ENCODE assay signal across 13 cellular contexts in genomic region chr3:11159421-11159904, GRCh38. TPM values are rescaled to one million over a fixed set of nuclear protein-coding genes. Genes with fewer than 3 reads are reported as not detected.
DNase-seq lines count a peak whose midpoint lies in the region; ATAC-seq, FAIRE-seq and TF ChIP-seq lines count a peak whose summit lies in the region.
"Had no signal": no experiment of that assay in that cellular context is flagged by ENCODE, and none has a peak within 500 bp of the region (broad histone marks: within the 10 kb centered on the region; RNA-seq: fewer than 3 reads in every experiment).

No MANE protein-coding gene starts in this region.

- H3K27ac ChIP-seq in SK-N-SH (ENCODE audit: low read depth in 2 of 2, low read length in 1 of 2) (peak overlapping the region; percentile 11 to 68; a peak in 2 of 4 replicates), left lung (peak overlapping the region in 1 of 2 donors; percentile 34), uterus (peak overlapping the region; percentile 58 to 60)
- H3K27ac ChIP-seq: body of pancreas had no signal

- peaks cover 100% of the 10 kb centered on the region for H3K79me2 ChIP-seq in SK-N-SH (ENCODE audit: insufficient read depth)

- ATAC-seq in SK-N-SH treated with all-trans-retinoic acid at 6 μM for 48 hours (no peak), left lung (peak; percentile 61), GM21515 (IDR thresholded peaks at IDR 0.05; ENCODE audit: unreplicated experiment) (no peak), HG03159 (IDR thresholded peaks at IDR 0.05; ENCODE audit: unreplicated experiment) (no peak)
- ATAC-seq: body of pancreas had no signal

- no peak for DNase-seq in SK-N-SH
- peak; percentile 62 for DNase-seq in bronchial epithelial cell (ENCODE audit: low read depth)
- no peak for DNase-seq in left lung
- DNase-seq in uterus, result peak; percentile 61 to 69
- no peak for DNase-seq in DMS79 (lab: John Stamatoyannopoulos, UW)
- DNase-seq: 8988T; activated CD4-positive, alpha-beta memory T cell treated with anti-CD3 and anti-CD28 coated beads for 36 hours; NCI-H187; RPMI8226 had no signal

- TF ChIP-seq CTCF in SK-N-SH (IDR thresholded peaks at IDR 0.05), result no peak
- TF ChIP-seq CTCF in bronchial epithelial cell (IDR thresholded peaks at IDR 0.05; ENCODE audit: insufficient read depth, low read length, severe bottlenecking), result no peak
- TF ChIP-seq CTCF in left lung (IDR thresholded peaks at IDR 0.05), result no peak
- TF ChIP-seq CTCF in uterus (IDR thresholded peaks at IDR 0.05), result no peak

- H3K36me3 ChIP-seq in SK-N-SH (replicated peaks in 1 of 2; ENCODE audit: control insufficient read depth in 1 of 2, insufficient read depth in 2 of 2, low read length in 1 of 2) (peaks cover 9 to 15% of the 10 kb centered on the region in 2 experiments), bronchial epithelial cell (ENCODE audit: control insufficient read depth, insufficient read depth, low read length) (no peaks in the 10 kb centered on the region), left lung (no peaks in the 10 kb centered on the region), uterus (no peaks in the 10 kb centered on the region)

- intact Hi-C loops in left lung (cut with DNase I) (no loop called here), uterus (cut with DNase I; ENCODE audit: low total_unique reads) (no loop called here)

- WGBS in SK-N-SH (ENCODE audit: low lambda C conversion rate), result 38% methylated on average over 5 of the region's 5 CpGs

- peaks cover 20% of the 10 kb centered on the region for H3F3A ChIP-seq in SK-N-SH (replicated peaks; ENCODE audit: insufficient read depth)

- H3K4me2 ChIP-seq in SK-N-SH, result peak overlapping the region; percentile 62

- H3K9me3 ChIP-seq in SK-N-SH, result no peaks in the 10 kb centered on the region
- H3K9me3 ChIP-seq in left lung, result no peaks in the 10 kb centered on the region
- H3K9me3 ChIP-seq in uterus, result no peaks in the 10 kb centered on the region
- H3K9me3 ChIP-seq: body of pancreas had no signal

- CTCF ChIA-PET in SK-N-SH (lab: Yijun Ruan, JAX), result no interaction called here

- H3K9me2 ChIP-seq in SK-N-SH, result no peaks in the 10 kb centered on the region

- no peak overlapping the region for H3K4me3 ChIP-seq in SK-N-SH (ENCODE audit: low read depth in 2 of 2, low read length in 1 of 2)
- H3K4me3 ChIP-seq in bronchial epithelial cell (ENCODE audit: low read depth, low read length), result no peak overlapping the region
- no peak overlapping the region for H3K4me3 ChIP-seq in left lung
- no peak overlapping the region for H3K4me3 ChIP-seq in uterus
- H3K4me3 ChIP-seq: body of pancreas had no signal

- H3K27me3 ChIP-seq in SK-N-SH (ENCODE audit: insufficient read depth) (no peaks in the 10 kb centered on the region), bronchial epithelial cell (ENCODE audit: control insufficient read depth, insufficient read depth, low read length) (no peaks in the 10 kb centered on the region), left lung (peaks cover 7 to 30% of the 10 kb centered on the region in 2 donors), uterus (no peaks in the 10 kb centered on the region)
- H3K27me3 ChIP-seq: body of pancreas had no signal

- peaks cover 49% of the 10 kb centered on the region for H4K20me1 ChIP-seq in SK-N-SH (ENCODE audit: insufficient read depth)

- POLR2A ChIA-PET in SK-N-SH (lab: Yijun Ruan, JAX), result no interaction called here

- H3K9ac ChIP-seq in SK-N-SH, result no peak overlapping the region; the same call in 1 of the 2 replicates

- no peak overlapping the region for H2AFZ ChIP-seq in SK-N-SH (ENCODE audit: low read depth)

- no peak for TF ChIP-seq RAD21 in SK-N-SH (IDR thresholded peaks at IDR 0.05; ENCODE audit: low read length)

- H3K4me1 ChIP-seq in SK-N-SH (ENCODE audit: control insufficient read depth in 1 of 2, insufficient read depth in 2 of 2, low read depth in 1 of 2, low read length in 1 of 2) (peaks cover 7 to 15% of the 10 kb centered on the region in 2 experiments; a peak in 3 of 4 replicates), left lung (peaks cover 12 to 36% of the 10 kb centered on the region in 2 donors), uterus (no peaks in the 10 kb centered on the region)
- H3K4me1 ChIP-seq: body of pancreas had no signal

- no peak for TF ChIP-seq POLR2A in uterus (IDR thresholded peaks at IDR 0.05)

- FAIRE-seq in bronchial epithelial cell (lab: Jason Lieb, UNC), result no peak

- no peak for TF ChIP-seq EP300 in SK-N-SH (IDR thresholded peaks at IDR 0.05; ENCODE audit: borderline replicate concordance in 1 of 2, low read depth in 1 of 2, low read length in 1 of 2)

TF ChIP-seq in SK-N-SH, 30 proteins besides CTCF, POLR2A, EP300 and RAD21 (continues in another document):
- TF ChIP-seq MXI1 (IDR thresholded peaks at IDR 0.05; ENCODE audit: low read depth, low read length) (no peak), SMC3 (IDR thresholded peaks at IDR 0.05; ENCODE audit: low read depth, low read length) (no peak), GABPA (IDR thresholded peaks at IDR 0.05; ENCODE audit: low read depth) (no peak), TCF12 (IDR thresholded peaks at IDR 0.05) (peak; percentile 66), FOXJ3 (CRISPR knock-in tag; IDR thresholded peaks at IDR 0.05) (no peak), RXRA (IDR thresholded peaks at IDR 0.05; ENCODE audit: borderline replicate concordance, low read depth) (no peak), CHD2 (IDR thresholded peaks at IDR 0.05; ENCODE audit: low read length, partially characterized antibody) (no peak), FOXM1 (IDR thresholded peaks at IDR 0.05; ENCODE audit: low read depth) (no peak), ZBTB33 (IDR thresholded peaks at IDR 0.05; ENCODE audit: borderline replicate concordance, low read depth) (no peak), MEF2A (IDR thresholded peaks at IDR 0.05; ENCODE audit: borderline replicate concordance, low read depth) (no peak)

TF ChIP-seq in SK-N-SH treated with all-trans-retinoic acid at 6 μM for 48 hours, 23 proteins besides CTCF, POLR2A, EP300 and RAD21:
- TF ChIP-seq ZNF8 (CRISPR knock-in tag; IDR thresholded peaks at IDR 0.05) (no peak), ZFP3 (CRISPR knock-in tag; IDR thresholded peaks at IDR 0.05) (no peak), PATZ1 (CRISPR knock-in tag; IDR thresholded peaks at IDR 0.05; ENCODE audit: borderline replicate concordance) (no peak)
TF ChIP-seq in SK-N-SH treated with all-trans-retinoic acid at 6 μM for 48 hours: peak in this region for 0.

RNA-seq across cellular contexts. Expression of gene HRH1, which starts 5.2 kb away (rescaled TPM):
- 6.2 and 7.7 TPM in 2 replicates for polyA plus RNA-seq in SK-N-SH (2012; rRNA removed)
- polyA plus RNA-seq in SK-N-SH (2012; cell fraction: cytosol; rRNA removed), result 6.9 and 7.3 TPM in 2 replicates
- polyA plus RNA-seq in SK-N-SH (2012; cell fraction: nucleus; rRNA removed), result 3.6 and 7.6 TPM in 2 replicates
- total RNA-seq in bronchial epithelial cell (2.6 and 3.7 TPM in 2 replicates), left lung (1 to 10 TPM; 5.9 to 6.6 TPM), uterus (10 to 100 TPM in 1 of 4 donors, 1 to 10 TPM in 3; 1.8 to 16.3 (median 6.3) TPM)

Comparison
In these comparisons a context has a peak if more than half of its experiments do, and no peak if none do; other contexts are left out.
1. DNase-seq: peak in bronchial epithelial cell (single experiment) and uterus (2 of 2); none in SK-N-SH (single experiment), left lung (0 of 2) and DMS79 (single experiment).